Comparison of ENCODE assay signal across 13 cellular contexts in the genomic region with DNA sequence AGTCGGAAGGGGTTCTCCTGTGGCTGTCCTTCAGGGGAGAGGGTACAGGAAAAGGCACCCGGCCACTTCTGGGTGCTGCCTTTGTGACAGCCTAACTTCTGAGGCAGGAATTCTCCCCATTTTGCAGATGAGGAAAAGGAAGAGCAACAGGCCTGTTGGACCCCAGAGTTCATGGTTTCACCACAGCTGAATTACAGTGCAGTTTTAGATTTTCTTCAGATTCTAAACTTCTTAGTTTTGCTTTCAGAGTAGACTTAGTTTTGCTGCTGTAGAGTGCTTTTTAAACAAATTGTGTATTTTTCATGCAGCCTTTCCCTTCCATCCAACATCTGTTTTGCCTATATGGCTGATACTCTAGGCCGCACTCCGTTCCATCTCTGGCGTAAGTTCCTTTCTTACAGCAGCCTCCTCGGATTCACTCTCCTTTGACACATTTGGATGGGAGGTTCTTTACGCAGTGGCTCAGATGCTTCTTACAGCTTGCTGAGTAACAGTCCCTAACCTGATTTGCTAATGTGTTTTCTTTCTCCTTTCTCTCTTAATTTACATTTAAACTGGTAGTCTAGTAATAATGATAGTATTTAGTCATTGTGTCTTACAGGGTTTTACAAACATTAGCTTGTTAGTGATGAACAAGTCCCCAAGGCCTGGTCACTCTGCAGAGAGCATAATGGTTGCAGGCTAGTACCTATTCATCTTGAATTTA. TPM values are rescaled to one million over a fixed set of nuclear protein-coding genes. Genes with fewer than 3 reads are reported as not detected.
DNase-seq lines count a peak whose midpoint lies in the region; ATAC-seq lines count a peak whose summit lies in the region.
"Had no signal": no experiment of that assay in that cellular context is flagged by ENCODE, and none has a peak within 500 bp of the region (broad histone marks: within the 10 kb centered on the region; RNA-seq: fewer than 3 reads in every experiment).

No MANE protein-coding gene starts in this region.

- CTCF ChIA-PET in activated CD4-positive, alpha-beta memory T cell treated with anti-CD3 and anti-CD28 coated beads, Interleukin-2, amount 10 ng/mL, durations not matched to agents 7 days and 5 days (lab: Charles Lee) = interaction anchor here (0.9 to 1.2 kb wide), 4 partner anchors 10 to 468 kb away, joined by 3 to 4 read pairs (median 3); no protein-coding TSS in a partner anchor

- no peaks in the 10 kb centered on the region for H3K9me3 Mint-ChIP-seq in activated T-cell treated with anti-CD3 and anti-CD28 coated beads, Interleukin-2, amount 50 U/mL, for 24 hours
- H3K9me3 Mint-ChIP-seq in activated CD4-positive, alpha-beta memory T cell treated with anti-CD3 and anti-CD28 coated beads, Interleukin-2, amount 10 ng/mL, durations not matched to agents 7 days and 5 days = no peaks in the 10 kb centered on the region
- no peaks in the 10 kb centered on the region for H3K9me3 Mint-ChIP-seq in stimulated activated effector memory CD8-positive, alpha-beta T cell treated with anti-CD3 and anti-CD28 coated beads, Interleukin-12 subunit alpha, Interleukin-12 subunit beta, amount 100 ng/mL, for 72 hours

- peaks cover 84% of the 10 kb centered on the region for H3K4me1 Mint-ChIP-seq in activated T-cell treated with anti-CD3 and anti-CD28 coated beads, Interleukin-2, amount 50 U/mL, for 24 hours (ENCODE audit: low read depth)
- peaks cover 68% of the 10 kb centered on the region for H3K4me1 Mint-ChIP-seq in activated CD4-positive, alpha-beta memory T cell treated with anti-CD3 and anti-CD28 coated beads, Interleukin-2, amount 10 ng/mL, durations not matched to agents 7 days and 5 days
- peaks cover 73% of the 10 kb centered on the region for H3K4me1 Mint-ChIP-seq in stimulated activated effector memory CD8-positive, alpha-beta T cell treated with anti-CD3 and anti-CD28 coated beads, Interleukin-12 subunit alpha, Interleukin-12 subunit beta, amount 100 ng/mL, for 72 hours

- peak overlapping the region; percentile 87 for H3K27ac Mint-ChIP-seq in activated T-cell treated with anti-CD3 and anti-CD28 coated beads, Interleukin-2, amount 50 U/mL, for 24 hours
- H3K27ac Mint-ChIP-seq in activated CD4-positive, alpha-beta memory T cell treated with anti-CD3 and anti-CD28 coated beads, Interleukin-2, amount 10 ng/mL, durations not matched to agents 7 days and 5 days = peak overlapping the region; percentile 57
- H3K27ac Mint-ChIP-seq in stimulated activated effector memory CD8-positive, alpha-beta T cell treated with anti-CD3 and anti-CD28 coated beads, Interleukin-12 subunit alpha, Interleukin-12 subunit beta, amount 100 ng/mL, for 72 hours = peak overlapping the region; percentile 81

- no peak for DNase-seq in activated T-cell treated with anti-CD3 and anti-CD28 coated beads, Interleukin-2, amount 50 U/mL, for 24 hours
- no peak for DNase-seq in activated T-cell treated with anti-CD3 and anti-CD28 coated beads, Interleukin-2, amount 50 U/mL, for 48 hours
- no peak for DNase-seq in activated CD4-positive, alpha-beta memory T cell treated with anti-CD3 and anti-CD28 coated beads, Interleukin-2, amount 10 ng/mL, durations not matched to agents 7 days and 5 days
- DNase-seq in stimulated activated effector memory CD8-positive, alpha-beta T cell treated with anti-CD3 and anti-CD28 coated beads, Interleukin-12 subunit alpha, Interleukin-12 subunit beta, amount 100 ng/mL, for 72 hours (ENCODE audit: low spot score in 2 of 2) = no peak
- DNase-seq in glomerular visceral epithelial cell (ENCODE audit: extremely low spot score) = no peak
- no peak for DNase-seq in DMS53 (lab: John Stamatoyannopoulos, UW)
- no peak for DNase-seq in NCI-H187 treated with DMSO at 0.1 percent for 48 hours (lab: John Stamatoyannopoulos, UW)
- DNase-seq: anterior cingulate cortex, DMS153, NCI-H2171, ovary, upper lobe of right lung had no signal

- peak; percentile 38 for ATAC-seq in GM21529 (IDR thresholded peaks at IDR 0.05; ENCODE audit: unreplicated experiment)
- ATAC-seq in stimulated activated effector memory CD8-positive, alpha-beta T cell treated with anti-CD3 and anti-CD28 coated beads, Interleukin-12 subunit alpha, Interleukin-12 subunit beta, amount 100 ng/mL, for 72 hours = peak; percentile 89
- ATAC-seq: upper lobe of right lung had no signal

- no peaks in the 10 kb centered on the region for H3K27me3 Mint-ChIP-seq in activated T-cell treated with anti-CD3 and anti-CD28 coated beads, Interleukin-2, amount 50 U/mL, for 24 hours
- H3K27me3 Mint-ChIP-seq in activated CD4-positive, alpha-beta memory T cell treated with anti-CD3 and anti-CD28 coated beads, Interleukin-2, amount 10 ng/mL, durations not matched to agents 7 days and 5 days = no peaks in the 10 kb centered on the region

- H3K4me3 Mint-ChIP-seq in activated T-cell treated with anti-CD3 and anti-CD28 coated beads, Interleukin-2, amount 50 U/mL, for 24 hours = peak overlapping the region; percentile 41
- H3K4me3 Mint-ChIP-seq in activated CD4-positive, alpha-beta memory T cell treated with anti-CD3 and anti-CD28 coated beads, Interleukin-2, amount 10 ng/mL, durations not matched to agents 7 days and 5 days = no peak overlapping the region
- H3K4me3 Mint-ChIP-seq in stimulated activated effector memory CD8-positive, alpha-beta T cell treated with anti-CD3 and anti-CD28 coated beads, Interleukin-12 subunit alpha, Interleukin-12 subunit beta, amount 100 ng/mL, for 72 hours = peak overlapping the region; percentile 59

- H3K36me3 Mint-ChIP-seq in activated T-cell treated with anti-CD3 and anti-CD28 coated beads, Interleukin-2, amount 50 U/mL, for 24 hours (ENCODE audit: low read depth) = peaks cover 73% of the 10 kb centered on the region
- H3K36me3 Mint-ChIP-seq in activated CD4-positive, alpha-beta memory T cell treated with anti-CD3 and anti-CD28 coated beads, Interleukin-2, amount 10 ng/mL, durations not matched to agents 7 days and 5 days (ENCODE audit: low read depth) = peaks cover 22% of the 10 kb centered on the region
- H3K36me3 Mint-ChIP-seq in stimulated activated effector memory CD8-positive, alpha-beta T cell treated with anti-CD3 and anti-CD28 coated beads, Interleukin-12 subunit alpha, Interleukin-12 subunit beta, amount 100 ng/mL, for 72 hours = peaks cover 85% of the 10 kb centered on the region

- POLR2A ChIA-PET in activated CD4-positive, alpha-beta memory T cell treated with anti-CD3 and anti-CD28 coated beads, Interleukin-2, amount 10 ng/mL, durations not matched to agents 7 days and 5 days (lab: Charles Lee) = interaction anchor here (1.1 to 2.2 kb wide), 4 partner anchors 11 to 61 kb away, joined by 3 to 12 read pairs (median 6); no protein-coding TSS in a partner anchor

RNA-seq across cellular contexts. Expression of a gene that starts 7.8 kb away (rescaled TPM):
- total RNA-seq in activated CD4-positive, alpha-beta memory T cell treated with anti-CD3 and anti-CD28 coated beads, Interleukin-2, amount 10 ng/mL, durations not matched to agents 7 days and 5 days = 10 to 100 TPM; 37.4 to 38.9 TPM
